In genomic region chr1:154896811-154897286, GRCh38 we compare ENCODE assay signal across 25 cellular contexts.
A peak's percentile ranks its signal among the peaks of the same experiment; 100 is the strongest.
DNase-seq lines count a peak whose midpoint lies in the region; ATAC-seq lines count a peak whose summit lies in the region.
"Had no signal": no experiment of that assay in that cellular context is flagged by ENCODE, and none has a peak within 500 bp of the region (broad histone marks: within the 10 kb centered on the region; RNA-seq: fewer than 3 reads in every experiment).

No MANE protein-coding gene starts in this region.

- ATAC-seq in GM21717 (IDR thresholded peaks at IDR 0.05; ENCODE audit: unreplicated experiment) (no peak), HG02642 (IDR thresholded peaks at IDR 0.05; ENCODE audit: poor library complexity, unreplicated experiment) (no peak)
- ATAC-seq: activated CD4-positive, CD25-positive, alpha-beta regulatory T cell treated with anti-CD3 and anti-CD28 coated beads, Interleukin-2, amount 50 U/mL, for 24 hours; activated CD8-positive, alpha-beta T cell treated with anti-CD3 and anti-CD28 coated beads for 36 hours; activated naive CD8-positive, alpha-beta T cell treated with anti-CD3 and anti-CD28 coated beads, Interleukin-2, amount 50 U/mL, for 24 hours; left colon; naive thymus-derived CD4-positive, alpha-beta T cell; stimulated activated naive B cell treated with anti-CD40 and anti-IgM and Interleukin-4, amounts not matched to agents 10 μg/mL and 1 μg/mL and 100 μg/mL, for 72 hours had no signal

- H3K27ac ChIP-seq in layer of hippocampus (ENCODE audit: low read depth, low read length) = peak overlapping the region; percentile 71
- H3K27ac ChIP-seq: colonic mucosa, right lobe of liver, SJCRH30, thyroid gland had no signal

- DNase-seq in ELF-1 (ENCODE audit: low read depth, low spot score) (peak; percentile 14), anterior cingulate cortex (lab: John Stamatoyannopoulos, UW) (peak in 48 of 58 donors; percentile 8 to 89 (median 42)), retina (peak; percentile 12), MV-4-11 (lab: John Stamatoyannopoulos, UW) (no peak)
- DNase-seq: activated CD8-positive, alpha-beta T cell treated with anti-CD3 and anti-CD28 coated beads for 36 hours; activated gamma-delta T cell treated with Interleukin-2 at 50 U/mL for 16 hours; activated naive CD8-positive, alpha-beta T cell treated with anti-CD3 and anti-CD28 coated beads, Interleukin-2, amount 50 U/mL, for 24 hours; CD8-positive, alpha-beta memory T cell; colonic mucosa; DMS153; KG1; naive thymus-derived CD4-positive, alpha-beta T cell; NCI-H146; NK-92 treated with Interleukin-12 subunit alpha and Interleukin-12 subunit beta, amount 100 ng/mL, for 24 hours; right lobe of liver; SJCRH30; stimulated activated CD4-positive, alpha-beta T cell treated with anti-CD3 and anti-CD28 coated beads, Interleukin-12 subunit alpha, Interleukin-12 subunit beta, amount 100 ng/mL, for 4 hours; stimulated activated CD4-positive, alpha-beta T cell treated with anti-CD3 and anti-CD28 coated beads, Interleukin-4, amount 100 ng/mL, for 24 hours; stimulated activated naive B cell treated with anti-CD40 and anti-IgM and Interleukin-4, amounts not matched to agents 10 μg/mL and 1 μg/mL and 100 μg/mL, for 72 hours; thyroid gland had no signal

- no peaks in the 10 kb centered on the region for H3K27me3 ChIP-seq in layer of hippocampus (ENCODE audit: control insufficient read depth, insufficient read depth, low read length)
- H3K27me3 ChIP-seq: colonic mucosa, right lobe of liver, SJCRH30, thyroid gland had no signal
